In genomic region chr12:88579572-88579940, GRCh38 we compare ENCODE assay signal across 8 cellular contexts. TPM values are rescaled to one million over a fixed set of nuclear protein-coding genes. Genes with fewer than 3 reads are reported as not detected.
DNase-seq lines count a peak whose midpoint lies in the region; ATAC-seq and TF ChIP-seq lines count a peak whose summit lies in the region.

No MANE protein-coding gene starts in this region.

- WGBS in endodermal cell (ENCODE audit: insufficient coverage in 1 of 2, insufficient read length in 1 of 2), 2 experiments, result 0% methylated on average over 3 to 27 of the region's 27 CpGs

- peaks cover 56% of the 10 kb centered on the region for H3K27me3 Mint-ChIP-seq in endodermal cell (ENCODE audit: insufficient read depth)

- H3K9me3 Mint-ChIP-seq in endodermal cell, result no peaks in the 10 kb centered on the region

- DNase-seq in H7 (peak; percentile 52), Panc1 (ENCODE audit: low read depth, low spot score) (no peak), endodermal cell (peak; percentile 78), NCI-H524 treated with DMSO at 0.1 percent for 48 hours (lab: John Stamatoyannopoulos, UW) (no peak)
- DNase-seq in stimulated activated CD8-positive, alpha-beta memory T cell treated with anti-CD3 and anti-CD28 coated beads, Interleukin-4, amount 100 ng/mL, for 48 hours, result no peak

- peaks cover 28% of the 10 kb centered on the region for H3K4me1 Mint-ChIP-seq in endodermal cell

- intact Hi-C loops in Panc1 (cut with micrococcal nuclease; ENCODE audit: unreplicated experiment), result loop anchor here (10.0 kb wide), 2 partner anchors 405 to 425 kb away; no protein-coding TSS in a partner anchor

- H3K9me3 ChIP-seq in Panc1 (ENCODE audit: control insufficient read depth, insufficient read depth, low read depth, low read length) (no peaks in the 10 kb centered on the region), endodermal cell (ENCODE audit: control insufficient read depth, low read length) (no peaks in the 10 kb centered on the region), mucosa of rectum (ENCODE audit: control insufficient read depth in 2 of 2, low read length in 2 of 2) (no peaks in the 10 kb centered on the region)

- H3K36me3 Mint-ChIP-seq in endodermal cell (ENCODE audit: low read depth), result no peaks in the 10 kb centered on the region

- TF ChIP-seq CTCF in Panc1 (IDR thresholded peaks at IDR 0.05), result no peak
- TF ChIP-seq CTCF in endodermal cell (conservative IDR thresholded peaks at IDR 0.05), result no peak

- H3K27ac ChIP-seq in Panc1 (ENCODE audit: low read length) (no peak overlapping the region), endodermal cell (ENCODE audit: low read depth, low read length) (no peak overlapping the region), mucosa of rectum (ENCODE audit: low read depth in 2 of 2, low read length in 2 of 2) (peak overlapping the region; percentile 69 to 79)

- POLR2A ChIA-PET in Panc1 (lab: Charles Lee), result no interaction called here

- peak; percentile 65 for ATAC-seq in Panc1
- no peak for ATAC-seq in HG02840 (IDR thresholded peaks at IDR 0.05; ENCODE audit: low FRiP score, unreplicated experiment)
- ATAC-seq in HG02763 (IDR thresholded peaks at IDR 0.05; ENCODE audit: unreplicated experiment), result no peak

- no TSS peak for BruUV-seq in Panc1 (replicated peaks; lab: Mats Ljungman, UMichigan)

- no peaks in the 10 kb centered on the region; the same call in 1 of the 2 replicates for H3K27me3 ChIP-seq in H7 (ENCODE audit: control insufficient read depth, insufficient read depth, low read length)
- peaks cover 16% of the 10 kb centered on the region for H3K27me3 ChIP-seq in Panc1 (ENCODE audit: control insufficient read depth, insufficient read depth, low read length)
- peaks cover 69% of the 10 kb centered on the region for H3K27me3 ChIP-seq in endodermal cell (ENCODE audit: control insufficient read depth, insufficient read depth, low read length, poor library complexity, severe bottlenecking)
- no peaks in the 10 kb centered on the region for H3K27me3 ChIP-seq in mucosa of rectum (ENCODE audit: control insufficient read depth in 2 of 2, insufficient read depth in 2 of 2, low read length in 2 of 2)

- peak overlapping the region; percentile 39 for H3K27ac Mint-ChIP-seq in endodermal cell

- in situ Hi-C loops in Panc1 (cut with HindIII; ENCODE audit: low pct_unique_long_range_greater_than_20kb, low sequenced_read_pairs), result no loop called here

- no peaks in the 10 kb centered on the region for H3K36me3 ChIP-seq in H7 (replicated peaks; ENCODE audit: control insufficient read depth, insufficient read depth, low read length)
- H3K36me3 ChIP-seq in Panc1 (ENCODE audit: control insufficient read depth, insufficient read depth, low read length), result peaks cover 5% of the 10 kb centered on the region; the same call in 1 of the 2 replicates
- no peaks in the 10 kb centered on the region for H3K36me3 ChIP-seq in endodermal cell (ENCODE audit: control insufficient read depth, insufficient read depth, low read length)
- H3K36me3 ChIP-seq in mucosa of rectum (ENCODE audit: control insufficient read depth in 2 of 2, insufficient read depth in 2 of 2, low read length in 2 of 2), result no peaks in the 10 kb centered on the region

- H3K4me3 ChIP-seq in H7 (ENCODE audit: insufficient read depth, low read depth, low read length), result peak overlapping the region; percentile 72
- H3K4me3 ChIP-seq in Panc1 (ENCODE audit: low read depth in 2 of 2, low read length in 2 of 2), result peak overlapping the region; percentile 69 to 82
- H3K4me3 ChIP-seq in endodermal cell (ENCODE audit: low read length), result peak overlapping the region; percentile 81
- H3K4me3 ChIP-seq in mucosa of rectum (ENCODE audit: low read length in 2 of 2), result peak overlapping the region; percentile 74 to 97

- CTCF ChIA-PET in Panc1 (lab: Charles Lee), result interaction anchor here (0.6 to 1.6 kb wide), 3 partner anchors 78 to 414 kb away, joined by 3 to 8 read pairs (median 5); no protein-coding TSS in a partner anchor

- peak overlapping the region; percentile 84 for H3K4me3 Mint-ChIP-seq in endodermal cell

- H3K9ac ChIP-seq in endodermal cell (ENCODE audit: extremely low read depth, low read length, poor library complexity, severe bottlenecking) (peak overlapping the region; percentile 38), mucosa of rectum (ENCODE audit: low read depth in 1 of 2, low read length in 2 of 2) (peak overlapping the region; percentile 76 to 84)

- peaks cover 14% of the 10 kb centered on the region for H3K4me1 ChIP-seq in Panc1 (ENCODE audit: control insufficient read depth, insufficient read depth, low read length)
- peaks cover 5% of the 10 kb centered on the region for H3K4me1 ChIP-seq in endodermal cell (ENCODE audit: control insufficient read depth, insufficient read depth, low read length)
- peaks cover 4 to 16% of the 10 kb centered on the region in 2 donors for H3K4me1 ChIP-seq in mucosa of rectum (ENCODE audit: control insufficient read depth in 2 of 2, insufficient read depth in 2 of 2, low read length in 2 of 2)

RNA-seq across cellular contexts. Expression of gene KITLG, which starts 0.7 kb away (rescaled TPM):
- 5.8 and 7.2 TPM in 2 replicates for total RNA-seq in H7 (2014; rRNA removed; shearing (Covaris generic))
- total RNA-seq in Panc1 (2021; ENCODE audit: unreplicated experiment), result 7.4 TPM
- polyA plus RNA-seq in Panc1 (2012; ENCODE audit: insufficient read length), result 1.2 TPM
- 10 to 100 TPM in 1 of 2 donors, 1 to 10 TPM in 1; 7.0 to 14.3 TPM for total RNA-seq in endodermal cell
- polyA plus RNA-seq in endodermal cell (2013, experiment 1 of 2), result 15.7 TPM
- polyA plus RNA-seq in endodermal cell (2013, experiment 2 of 2), result 13.4 TPM

Comparison
In these comparisons a context has a peak if more than half of its experiments do, and no peak if none do; other contexts are left out.
1. DNase-seq: peak in H7 (single experiment) and endodermal cell (single experiment); none in Panc1 (single experiment), stimulated activated CD8-positive, alpha-beta memory T cell treated with anti-CD3 and anti-CD28 coated beads, Interleukin-4, amount 100 ng/mL, for 48 hours (single experiment) and NCI-H524 treated with DMSO at 0.1 percent for 48 hours (single experiment).
2. H3K27ac ChIP-seq: peak in mucosa of rectum (2 of 2); none in Panc1 (single experiment) and endodermal cell (single experiment).
3. Peak in every context shown above with its lines, with median percentiles within 50 percentile points of each other: H3K4me3 ChIP-seq.